20 cellular contexts compared by ENCODE assay signal in genomic region chr2:236764716-236765115, GRCh38.
"Had no signal": no experiment of that assay in that cellular context is flagged by ENCODE, and none has a peak within 500 bp of the region (broad histone marks: within the 10 kb centered on the region; RNA-seq: fewer than 3 reads in every experiment).

No MANE protein-coding gene starts in this region.

- FAIRE-seq: colon, kidney had no signal

- H3K27ac Mint-ChIP-seq: dendritic cell treated with granulocyte-macrophage colony-stimulating factor and Interleukin-4, amounts not matched to agents 40 ng/mL and 50 ng/mL, for 4 days; effector memory CD8-positive, alpha-beta T cell; immature natural killer cell; progenitor cell of endocrine pancreas; stimulated activated naive B cell treated with anti-CD40 and anti-IgM and Interleukin-4, amounts not matched to agents 10 μg/mL and 1 μg/mL and 100 μg/mL, for 72 hours; stimulated activated naive CD8-positive, alpha-beta T cell treated with anti-CD3 and anti-CD28 coated beads, Interleukin-15, amount 100 ng/mL, for 72 hours had no signal

- ATAC-seq: effector memory CD8-positive, alpha-beta T cell; left cardiac atrium; left ventricle myocardium superior; naive thymus-derived CD4-positive, alpha-beta T cell; right lobe of liver; stimulated activated naive B cell treated with anti-CD40 and anti-IgM and Interleukin-4, amounts not matched to agents 10 μg/mL and 1 μg/mL and 100 μg/mL, for 72 hours; stimulated activated naive CD8-positive, alpha-beta T cell treated with anti-CD3 and anti-CD28 coated beads, Interleukin-15, amount 100 ng/mL, for 72 hours had no signal

- DNase-seq: cerebellar nuclear complex; effector memory CD8-positive, alpha-beta T cell; esophagus squamous epithelium; foreskin fibroblast; immature natural killer cell; kidney; left cardiac atrium; left ventricle myocardium superior; naive thymus-derived CD4-positive, alpha-beta T cell; right lobe of liver; stimulated activated CD4-positive, alpha-beta T cell treated with anti-CD3 and anti-CD28 coated beads, Interleukin-2, amount 100 ng/mL, for 24 hours; stimulated activated CD4-positive, alpha-beta T cell treated with anti-CD3 and anti-CD28 coated beads, Interleukin-4, amount 100 ng/mL, for 4 hours; stimulated activated naive B cell treated with anti-CD40 and anti-IgM and Interleukin-4, amounts not matched to agents 10 μg/mL and 1 μg/mL and 100 μg/mL, for 72 hours; stimulated activated naive CD8-positive, alpha-beta T cell treated with anti-CD3 and anti-CD28 coated beads, Interleukin-15, amount 100 ng/mL, for 72 hours; testis had no signal

- H3K27ac ChIP-seq: esophagus squamous epithelium, right lobe of liver, testis, tibial nerve had no signal

- H3K4me1 Mint-ChIP-seq: immature natural killer cell; naive thymus-derived CD4-positive, alpha-beta T cell; stimulated activated naive B cell treated with anti-CD40 and anti-IgM and Interleukin-4, amounts not matched to agents 10 μg/mL and 1 μg/mL and 100 μg/mL, for 72 hours; stimulated activated naive CD8-positive, alpha-beta T cell treated with anti-CD3 and anti-CD28 coated beads, Interleukin-15, amount 100 ng/mL, for 72 hours had no signal

- H3K4me1 ChIP-seq: right lobe of liver, testis, tibial nerve had no signal

- H3K4me3 Mint-ChIP-seq: dendritic cell treated with granulocyte-macrophage colony-stimulating factor and Interleukin-4, amounts not matched to agents 40 ng/mL and 50 ng/mL, for 4 days; effector memory CD8-positive, alpha-beta T cell; immature natural killer cell; naive thymus-derived CD4-positive, alpha-beta T cell; stimulated activated naive B cell treated with anti-CD40 and anti-IgM and Interleukin-4, amounts not matched to agents 10 μg/mL and 1 μg/mL and 100 μg/mL, for 72 hours; stimulated activated naive CD8-positive, alpha-beta T cell treated with anti-CD3 and anti-CD28 coated beads, Interleukin-15, amount 100 ng/mL, for 72 hours had no signal

- H3K9me3 ChIP-seq: right lobe of liver, testis, tibial nerve had no signal

- H3K4me3 ChIP-seq: esophagus squamous epithelium, lung, right lobe of liver, testis, tibial nerve had no signal

- H3K36me3 Mint-ChIP-seq: immature natural killer cell; stimulated activated naive B cell treated with anti-CD40 and anti-IgM and Interleukin-4, amounts not matched to agents 10 μg/mL and 1 μg/mL and 100 μg/mL, for 72 hours had no signal

- H3K27me3 ChIP-seq: esophagus squamous epithelium, right lobe of liver, testis, tibial nerve had no signal

- H3K36me3 ChIP-seq: esophagus squamous epithelium, right lobe of liver, tibial nerve had no signal

- H3K9me3 Mint-ChIP-seq: effector memory CD8-positive, alpha-beta T cell; immature natural killer cell; stimulated activated naive CD8-positive, alpha-beta T cell treated with anti-CD3 and anti-CD28 coated beads, Interleukin-15, amount 100 ng/mL, for 72 hours had no signal
